Comparison of ENCODE assay signal across 10 cellular contexts in genomic region chr17:50603340-50603739, GRCh38. TPM values are rescaled to one million over a fixed set of nuclear protein-coding genes. Genes with fewer than 3 reads are reported as not detected.
DNase-seq lines count a peak whose midpoint lies in the region; ATAC-seq, FAIRE-seq and TF ChIP-seq lines count a peak whose summit lies in the region.
"Had no signal": no experiment of that assay in that cellular context is flagged by ENCODE, and none has a peak within 500 bp of the region (broad histone marks: within the 10 kb centered on the region; RNA-seq: fewer than 3 reads in every experiment).

No MANE protein-coding gene starts in this region.

- DNase-seq in D721Med (ENCODE audit: insufficient read length, low spot score) (no peak), GM19240 (ENCODE audit: insufficient read length, low spot score) (peak; percentile 32), NCI-H748 treated with DMSO at 0.1 percent for 48 hours (lab: John Stamatoyannopoulos, UW) (peak; percentile 5), iPS-NIHi7 (ENCODE audit: extremely low spot score) (peak; percentile 58), A172 (ENCODE audit: low spot score) (no peak), cerebellum (ENCODE audit: low spot score) (no peak), RWPE1 (ENCODE audit: low spot score) (no peak)
- DNase-seq: kidney glomerular epithelial cell had no signal

- no peak for FAIRE-seq in D721Med (lab: Jason Lieb, UNC)

- TF ChIP-seq CTCF in D721Med (IDR thresholded peaks at IDR 0.05; ENCODE audit: insufficient read depth, missing control alignments): peak; percentile 3
- TF ChIP-seq CTCF in RWPE1 (conservative IDR thresholded peaks at IDR 0.05; ENCODE audit: low read depth): no peak; the same call in 1 of the 2 replicates

- CTCF ChIA-PET in RWPE1 (lab: Yijun Ruan, JAX): interaction anchor here (0.5 to 0.6 kb wide), 2 partner anchors 24 to 299 kb away, joined by 3 read pairs; no protein-coding TSS in a partner anchor

- POLR2A ChIA-PET in RWPE1 (lab: Yijun Ruan, JAX; ENCODE audit: low non-redundant PET): no interaction called here

- no peak overlapping the region for H3K27ac ChIP-seq in RWPE1

- no peak for ATAC-seq in GM18498 (IDR thresholded peaks at IDR 0.05; ENCODE audit: unreplicated experiment)

RNA-seq across cellular contexts. Expression of gene ABCC3, which starts 31.3 kb away (rescaled TPM):
- 28.1 and 35.0 TPM in 2 replicates for total RNA-seq in A172 (2014; rRNA removed; shearing (Covaris generic))
- 0.82 TPM for total RNA-seq in cerebellum
- total RNA-seq: activated T-helper 1 cell treated with anti-CD3 and anti-CD28 coated beads, Interleukin-12 subunit alpha, Interleukin-12 subunit beta, Interleukin-2, Interleukin-4 antibody, amounts not matched to agents 30 ng/mL and 10 ng/mL and 1 ng/mL, durations not matched to agents 14 hours and 24 hours and 36 hours had no signal

RNA-seq across cellular contexts. Expression of gene CACNA1G, which starts 42.8 kb away (rescaled TPM):
- total RNA-seq in A172 (2014; rRNA removed; shearing (Covaris generic)): 0.17 and 0.81 TPM in 2 replicates
- total RNA-seq in cerebellum: 32.8 TPM

RNA-seq across cellular contexts. Expression of gene SPATA20, which starts 56.4 kb away (rescaled TPM):
- 80.7 and 97.7 TPM in 2 replicates for total RNA-seq in A172 (2014; rRNA removed; shearing (Covaris generic))
- 15.6 TPM for total RNA-seq in cerebellum

Comparison
In these comparisons a context has a peak if more than half of its experiments do, and no peak if none do; other contexts are left out.
1. DNase-seq: peak in GM19240 (single experiment), NCI-H748 treated with DMSO at 0.1 percent for 48 hours (single experiment) and iPS-NIHi7 (single experiment); none in D721Med (single experiment), A172 (single experiment), cerebellum (single experiment) and RWPE1 (single experiment).
2. RNA of gene ABCC3, which starts 31.3 kb away (total RNA-seq): 28.1 to 35.0 TPM in A172; 0.82 TPM in cerebellum (single experiment); every median in the first group is over 10 times any median in the second.
3. RNA of gene CACNA1G, which starts 42.8 kb away (total RNA-seq): 32.8 TPM in cerebellum (single experiment); 0.17 to 0.81 TPM in A172; every median in the first group is over 10 times any median in the second.